Comparison of ENCODE assay signal across 1 cellular context in genomic region chr14:95360828-95361227, GRCh38.
TF ChIP-seq lines count a peak whose summit lies in the region.

No MANE protein-coding gene starts in this region.

TF ChIP-seq in IMR-90, 13 proteins besides CTCF, POLR2A, EP300 and RAD21 (continued from another document):
- TF ChIP-seq CEBPB (IDR thresholded peaks at IDR 0.05; ENCODE audit: low read depth, low read length): no peak
- no peak for TF ChIP-seq MAFK (IDR thresholded peaks at IDR 0.05; ENCODE audit: low read depth, low read length)
- TF ChIP-seq, protein P1, sequence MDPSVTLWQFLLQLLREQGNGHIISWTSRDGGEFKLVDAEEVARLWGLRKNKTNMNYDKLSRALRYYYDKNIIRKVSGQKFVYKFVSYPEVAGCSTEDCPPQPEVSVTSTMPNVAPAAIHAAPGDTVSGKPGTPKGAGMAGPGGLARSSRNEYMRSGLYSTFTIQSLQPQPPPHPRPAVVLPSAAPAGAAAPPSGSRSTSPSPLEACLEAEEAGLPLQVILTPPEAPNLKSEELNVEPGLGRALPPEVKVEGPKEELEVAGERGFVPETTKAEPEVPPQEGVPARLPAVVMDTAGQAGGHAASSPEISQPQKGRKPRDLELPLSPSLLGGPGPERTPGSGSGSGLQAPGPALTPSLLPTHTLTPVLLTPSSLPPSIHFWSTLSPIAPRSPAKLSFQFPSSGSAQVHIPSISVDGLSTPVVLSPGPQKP (IDR thresholded peaks at IDR 0.05; ENCODE audit: borderline replicate concordance, low read depth, low read length): no peak
- TF ChIP-seq MXI1 (IDR thresholded peaks at IDR 0.05; ENCODE audit: borderline replicate concordance, low read depth, low read length): no peak
- TF ChIP-seq CHD1 (IDR thresholded peaks at IDR 0.05; ENCODE audit: low read depth, low read length): no peak
- TF ChIP-seq USF2 (IDR thresholded peaks at IDR 0.05; ENCODE audit: low read depth, low read length): no peak
- TF ChIP-seq RCOR1 (IDR thresholded peaks at IDR 0.05; ENCODE audit: insufficient replicate concordance, low read length): no peak
- no peak for TF ChIP-seq NFE2L2 (IDR thresholded peaks at IDR 0.05; ENCODE audit: low read depth, low read length)
- TF ChIP-seq FOS (IDR thresholded peaks at IDR 0.05; ENCODE audit: low read depth, low read length): no peak
- no peak for TF ChIP-seq RFX5 (IDR thresholded peaks at IDR 0.05; ENCODE audit: low read depth, low read length)
- no peak for TF ChIP-seq MAZ (IDR thresholded peaks at IDR 0.05; ENCODE audit: borderline replicate concordance, low read depth, low read length)
TF ChIP-seq in IMR-90: peak in this region for 0.
